15 cellular contexts compared by ENCODE assay signal in the genomic region with DNA sequence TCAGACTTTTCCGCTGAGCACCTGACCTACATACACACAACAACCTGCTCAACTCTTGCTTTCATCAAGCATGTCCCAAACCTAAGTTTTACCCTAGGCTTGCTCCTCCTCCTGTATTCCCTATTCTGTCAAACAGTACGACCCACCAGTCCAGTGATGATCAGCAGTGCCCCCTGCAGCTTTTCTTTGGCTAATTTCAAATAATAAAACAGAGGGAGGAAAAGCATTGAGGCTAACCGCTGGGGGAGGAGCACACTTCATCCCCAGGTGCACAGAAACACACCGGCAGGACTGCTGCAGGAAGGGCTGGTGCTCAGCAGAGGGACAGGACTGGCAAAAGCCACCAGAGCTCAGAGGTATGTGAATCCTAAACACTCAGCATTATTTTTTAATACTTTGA. TPM values are rescaled to one million over a fixed set of nuclear protein-coding genes. Genes with fewer than 3 reads are reported as not detected.
A peak's percentile ranks its signal among the peaks of the same experiment; 100 is the strongest.
DNase-seq lines count a peak whose midpoint lies in the region; TF ChIP-seq lines count a peak whose summit lies in the region.
"Had no signal": no experiment of that assay in that cellular context is flagged by ENCODE, and none has a peak within 500 bp of the region (broad histone marks: within the 10 kb centered on the region; RNA-seq: fewer than 3 reads in every experiment).

No MANE protein-coding gene starts in this region.

- no TSS peak for BruUV-seq in mammary epithelial cell (replicated peaks; lab: Mats Ljungman, UMichigan)

- H4K20me1 ChIP-seq in mammary epithelial cell (ENCODE audit: insufficient read depth, low read length): no peaks in the 10 kb centered on the region

- peaks cover 11% of the 10 kb centered on the region for H3K36me3 ChIP-seq in mammary epithelial cell (ENCODE audit: insufficient read depth, low read length)
- no peaks in the 10 kb centered on the region for H3K36me3 ChIP-seq in breast epithelium
- H3K36me3 ChIP-seq in WERI-Rb-1: peaks cover 81% of the 10 kb centered on the region
- peaks cover 0 to 47% of the 10 kb centered on the region in 2 donors for H3K36me3 ChIP-seq in vagina

- H3K4me2 ChIP-seq in mammary epithelial cell (ENCODE audit: insufficient read depth, low read depth, low read length): peak overlapping the region; percentile 5
- H3K4me2 ChIP-seq: KMS-11 had no signal

- H3K9me3 ChIP-seq in mammary epithelial cell (replicated peaks; ENCODE audit: insufficient read depth, low read length) (no peaks in the 10 kb centered on the region), breast epithelium (no peaks in the 10 kb centered on the region), WERI-Rb-1 (ENCODE audit: severe bottlenecking) (no peaks in the 10 kb centered on the region), vagina (no peaks in the 10 kb centered on the region)
- H3K9me3 ChIP-seq: MG63 had no signal

- CTCF ChIA-PET in mammary epithelial cell (lab: Charles Lee; ENCODE audit: low non-redundant PET): no interaction called here

- TF ChIP-seq POLR2A in breast epithelium (IDR thresholded peaks at IDR 0.05): no peak
- TF ChIP-seq POLR2A in vagina (IDR thresholded peaks at IDR 0.05): no peak

- H3K4me1 ChIP-seq in mammary epithelial cell (ENCODE audit: insufficient read depth, low read length): no peaks in the 10 kb centered on the region
- H3K4me1 ChIP-seq in breast epithelium: no peaks in the 10 kb centered on the region
- no peaks in the 10 kb centered on the region for H3K4me1 ChIP-seq in vagina

- H3K27me3 ChIP-seq in mammary epithelial cell (ENCODE audit: insufficient read depth, low read length): no peaks in the 10 kb centered on the region
- H3K27me3 ChIP-seq in breast epithelium: no peaks in the 10 kb centered on the region
- H3K27me3 ChIP-seq in WERI-Rb-1 (ENCODE audit: insufficient read depth, low read depth, severe bottlenecking): no peaks in the 10 kb centered on the region
- H3K27me3 ChIP-seq in vagina: no peaks in the 10 kb centered on the region
- H3K27me3 ChIP-seq: MG63 had no signal

- in situ Hi-C loops in mammary epithelial cell (cut with MboI; ENCODE audit: low sequenced_read_pairs in 2 of 2): loop anchor here (10.0 to 25.0 kb wide), 2 partner anchors 310 to 607 kb away; a partner anchor contains a TSS

- TF ChIP-seq CTCF in mammary epithelial cell (conservative IDR thresholded peaks at IDR 0.05 in 1 of 2, IDR thresholded peaks at IDR 0.05 in 1 of 2; ENCODE audit: extremely low read depth in 1 of 2, insufficient read depth in 1 of 2, low read depth in 1 of 2, low read length in 2 of 2) (no peak), breast epithelium (IDR thresholded peaks at IDR 0.05) (no peak), WERI-Rb-1 (IDR thresholded peaks at IDR 0.05; ENCODE audit: low read depth, low read length) (0 out of 2 replicates have a peak, but pooled peaks have one; percentile 9), vagina (IDR thresholded peaks at IDR 0.05) (no peak)

- intact Hi-C loops in mammary epithelial cell (cut with micrococcal nuclease) (loop anchor here (5.0 kb wide), 1 partner anchor 32 kb away; no protein-coding TSS in a partner anchor), breast epithelium (cut with DNase I; ENCODE audit: low total_unique reads) (no loop called here), vagina (cut with DNase I) (no loop called here)

- H2AFZ ChIP-seq in mammary epithelial cell (ENCODE audit: low read depth, low read length): no peak overlapping the region

- no peaks in the 10 kb centered on the region for H3K79me2 ChIP-seq in mammary epithelial cell (ENCODE audit: insufficient read depth, low read length)

- no peak overlapping the region for H3K4me3 ChIP-seq in mammary epithelial cell (replicated peaks in 1 of 3; ENCODE audit: insufficient read depth in 1 of 3, low read depth in 2 of 3, low read length in 3 of 3)
- no peak overlapping the region for H3K4me3 ChIP-seq in breast epithelium
- no peak overlapping the region for H3K4me3 ChIP-seq in WERI-Rb-1 (ENCODE audit: low read depth, low read length)
- no peak overlapping the region for H3K4me3 ChIP-seq in vagina
- H3K4me3 ChIP-seq: MG63 had no signal

- dilution Hi-C loops in mammary epithelial cell (cut with HindIII; ENCODE audit: low sequenced_read_pairs): loop anchor here (5.0 kb wide), 1 partner anchor 37 kb away; no protein-coding TSS in a partner anchor

- no peak for DNase-seq in mammary epithelial cell
- no peak for DNase-seq in breast epithelium (ENCODE audit: low spot score in 2 of 2)
- DNase-seq in WERI-Rb-1: no peak
- peak; percentile 10 for DNase-seq in hepatic stellate cell (ENCODE audit: low spot score)
- no peak for DNase-seq in vagina (ENCODE audit: extremely low spot score in 2 of 2)
- DNase-seq in inferior parietal cortex (ENCODE audit: extremely low spot score): no peak
- no peak for DNase-seq in NCI-H2029 (lab: John Stamatoyannopoulos, UW)
- DNase-seq in epidermal melanocyte (ENCODE audit: insufficient read length, low spot score): no peak
- DNase-seq: 8988T, COR-L47, MG63, NCI-H1105, NCI-H1930, SIG-M5 had no signal

- H3K27ac ChIP-seq in mammary epithelial cell (ENCODE audit: insufficient read depth, low read depth, low read length) (no peak overlapping the region), breast epithelium (no peak overlapping the region), WERI-Rb-1 (no peak overlapping the region), vagina (no peak overlapping the region)
- H3K27ac ChIP-seq: KMS-11 had no signal

- H3K9ac ChIP-seq in mammary epithelial cell (ENCODE audit: insufficient read depth, low read length): no peak overlapping the region
- H3K9ac ChIP-seq: KMS-11 had no signal

- 90% methylated on average over 4 of the region's 4 CpGs for WGBS in mammary epithelial cell (ENCODE audit: low coverage, missing lambda C conversion rate)

RNA-seq across cellular contexts. Expression of a gene that starts 21.2 kb away (rescaled TPM):
- total RNA-seq in mammary epithelial cell: 10 to 100 TPM in 1 of 2 donors, 1 to 10 TPM in 1; 9.3 to 13.5 TPM
- polyA plus RNA-seq in mammary epithelial cell: 8.6 TPM
- polyA minus RNA-seq in mammary epithelial cell: 9.6 TPM
- total RNA-seq in breast epithelium: 10 to 100 TPM; 21.1 to 25.0 (median 23.3) TPM
- total RNA-seq in vagina: 9.1 TPM
